1 cellular context compared by ENCODE assay signal in genomic region chr2:190881480-190882326, GRCh38.
TF ChIP-seq lines count a peak whose summit lies in the region.

No MANE protein-coding gene starts in this region.

TF ChIP-seq in HEK293, 187 proteins besides CTCF, POLR2A, EP300 and RAD21 (continued from another document and continues in another):
- TF ChIP-seq ZSCAN4 (tag by site-specific recombination; IDR thresholded peaks at IDR 0.05) = no peak
- TF ChIP-seq ZNF624 (tag by site-specific recombination; IDR thresholded peaks at IDR 0.05) = no peak
- no peak for TF ChIP-seq ZNF16 (tag by site-specific recombination; IDR thresholded peaks at IDR 0.05; ENCODE audit: low read depth)
- no peak for TF ChIP-seq ZSCAN5A (tag by site-specific recombination; IDR thresholded peaks at IDR 0.05)
- TF ChIP-seq ZNF747 (tag by site-specific recombination; IDR thresholded peaks at IDR 0.05) = no peak
- TF ChIP-seq ZBTB6 (tag by site-specific recombination; IDR thresholded peaks at IDR 0.05) = no peak
- TF ChIP-seq ZNF426 (tag by site-specific recombination; IDR thresholded peaks at IDR 0.05) = no peak
- no peak for TF ChIP-seq ZFP3 (tag by site-specific recombination; IDR thresholded peaks at IDR 0.05; ENCODE audit: low read depth)
- no peak for TF ChIP-seq KLF17 (tag by site-specific recombination; IDR thresholded peaks at IDR 0.05)
- no peak for TF ChIP-seq ZNF214 (tag by site-specific recombination; IDR thresholded peaks at IDR 0.05; ENCODE audit: borderline replicate concordance)
- TF ChIP-seq SP7 (tag by site-specific recombination; IDR thresholded peaks at IDR 0.05) = peak; percentile 31
- peak; percentile 90 for TF ChIP-seq ZBTB17 (tag by site-specific recombination; IDR thresholded peaks at IDR 0.05)
- TF ChIP-seq ZNF518A (tag by site-specific recombination; conservative IDR thresholded peaks at IDR 0.05; ENCODE audit: low read depth) = no peak
- no peak for TF ChIP-seq RBAK (tag by site-specific recombination; IDR thresholded peaks at IDR 0.05)
- no peak for TF ChIP-seq ZNF830 (tag by site-specific recombination; IDR thresholded peaks at IDR 0.05; ENCODE audit: low read depth)
- peak; percentile 70; the same call in 1 of the 2 replicates for TF ChIP-seq ZBTB20 (tag by site-specific recombination; IDR thresholded peaks at IDR 0.05)
- TF ChIP-seq ZNF26 (tag by site-specific recombination; IDR thresholded peaks at IDR 0.05) = no peak
- no peak for TF ChIP-seq ZNF664 (tag by site-specific recombination; IDR thresholded peaks at IDR 0.05)
- peak; percentile 73 for TF ChIP-seq ZEB2 (tag by site-specific recombination; IDR thresholded peaks at IDR 0.05)
- TF ChIP-seq ZNF292 (tag by site-specific recombination; IDR thresholded peaks at IDR 0.05; ENCODE audit: borderline replicate concordance, low read depth) = no peak
- TF ChIP-seq SETDB1 (IDR thresholded peaks at IDR 0.05; ENCODE audit: insufficient read length, low read length) = no peak
- TF ChIP-seq ZNF76 (tag by site-specific recombination; IDR thresholded peaks at IDR 0.05; ENCODE audit: borderline replicate concordance, low read depth) = peak; percentile 21; the same call in 1 of the 2 replicates
- no peak for TF ChIP-seq ZNF561 (tag by site-specific recombination; IDR thresholded peaks at IDR 0.05; ENCODE audit: borderline replicate concordance)
- no peak for TF ChIP-seq ZNF677 (tag by site-specific recombination; IDR thresholded peaks at IDR 0.05)
- TF ChIP-seq MYNN (tag by site-specific recombination; IDR thresholded peaks at IDR 0.05; ENCODE audit: borderline replicate concordance) = peak; percentile 36; the same call in 1 of the 2 replicates
- no peak for TF ChIP-seq ZNF398 (tag by site-specific recombination; IDR thresholded peaks at IDR 0.05)
- TF ChIP-seq ZNF701 (tag by site-specific recombination; IDR thresholded peaks at IDR 0.05) = no peak
- no peak for TF ChIP-seq ZNF266 (tag by site-specific recombination; IDR thresholded peaks at IDR 0.05; ENCODE audit: low read depth)
- TF ChIP-seq ZNF660 (tag by site-specific recombination; IDR thresholded peaks at IDR 0.05) = no peak
- no peak for TF ChIP-seq ZNF626 (tag by site-specific recombination; IDR thresholded peaks at IDR 0.05)
- peak; percentile 70; the same call in 1 of the 2 replicates for TF ChIP-seq ELK4 (IDR thresholded peaks at IDR 0.05; ENCODE audit: borderline replicate concordance, low read depth, low read length)
- peak; percentile 37; the same call in 1 of the 2 replicates for TF ChIP-seq ZBTB11 (tag by site-specific recombination; conservative IDR thresholded peaks at IDR 0.05; ENCODE audit: low read depth)
- TF ChIP-seq HOXD13 (CRISPR knock-in tag; IDR thresholded peaks at IDR 0.05; ENCODE audit: borderline replicate concordance) = no peak
- no peak for TF ChIP-seq ZNF155 (tag by site-specific recombination; IDR thresholded peaks at IDR 0.05)
- TF ChIP-seq ZNF280D (tag by site-specific recombination; IDR thresholded peaks at IDR 0.05) = no peak
- peak; percentile 80 for TF ChIP-seq ZNF600 (tag by site-specific recombination; IDR thresholded peaks at IDR 0.05)
- TF ChIP-seq ZNF837 (tag by site-specific recombination; IDR thresholded peaks at IDR 0.05) = no peak
- no peak for TF ChIP-seq ZNF175 (tag by site-specific recombination; IDR thresholded peaks at IDR 0.05)
- peak; percentile 56; the same call in 1 of the 2 replicates for TF ChIP-seq GLIS1 (tag by site-specific recombination; IDR thresholded peaks at IDR 0.05)
